ENCODE assay signal across 1 cellular context in genomic region chr6:113862112-113862511, GRCh38.
TF ChIP-seq lines count a peak whose summit lies in the region.

No MANE protein-coding gene starts in this region.

TF ChIP-seq in HepG2, 621 proteins besides CTCF, POLR2A, EP300 and RAD21:
- TF ChIP-seq MEIS2 (CRISPR knock-in tag; IDR thresholded peaks at IDR 0.05) (no peak), ZNF143 (CRISPR knock-in tag; IDR thresholded peaks at IDR 0.05) (no peak), GATAD2A (CRISPR knock-in tag; IDR thresholded peaks at IDR 0.05) (peak; percentile 30; the same call in 1 of the 2 replicates), HOXA9 (CRISPR knock-in tag; IDR thresholded peaks at IDR 0.05; ENCODE audit: borderline replicate concordance) (no peak), ZFP37 (CRISPR knock-in tag; IDR thresholded peaks at IDR 0.05; ENCODE audit: borderline replicate concordance) (no peak), ARID5B (CRISPR knock-in tag; IDR thresholded peaks at IDR 0.05) (peak; percentile 21; the same call in 1 of the 2 replicates), GATA4 (IDR thresholded peaks at IDR 0.05; ENCODE audit: borderline replicate concordance, low read depth) (no peak), MXD4 (CRISPR knock-in tag; IDR thresholded peaks at IDR 0.05) (no peak), CEBPZ (IDR thresholded peaks at IDR 0.05; ENCODE audit: low read length) (no peak), SALL1 (CRISPR knock-in tag; IDR thresholded peaks at IDR 0.05) (no peak), CEBPG (CRISPR knock-in tag; IDR thresholded peaks at IDR 0.05) (peak; percentile 72), ZNF674 (CRISPR knock-in tag; IDR thresholded peaks at IDR 0.05; ENCODE audit: low read depth) (no peak), RBFOX2 (IDR thresholded peaks at IDR 0.05; ENCODE audit: low read depth, low read length) (peak; percentile 67; the same call in 1 of the 2 replicates), NFIC (IDR thresholded peaks at IDR 0.05; ENCODE audit: low read length) (peak; percentile 67; the same call in 1 of the 2 replicates), GLMP (CRISPR knock-in tag; IDR thresholded peaks at IDR 0.05; ENCODE audit: borderline replicate concordance) (no peak), EEA1 (CRISPR knock-in tag; IDR thresholded peaks at IDR 0.05; ENCODE audit: borderline replicate concordance) (no peak), HDAC2 (CRISPR knock-in tag; IDR thresholded peaks at IDR 0.05) (no peak), SRSF4 (IDR thresholded peaks at IDR 0.05; ENCODE audit: low read depth, low read length, poor library complexity, severe bottlenecking) (no peak), CEBPB (IDR thresholded peaks at IDR 0.05; ENCODE audit: borderline replicate concordance, low read depth, low read length) (peak; percentile 84), IRF9 (CRISPR knock-in tag; IDR thresholded peaks at IDR 0.05; ENCODE audit: borderline replicate concordance) (no peak)
